ENCODE assay signal across 8 cellular contexts in genomic region chr7:77536413-77537135, GRCh38. TPM values are rescaled to one million over a fixed set of nuclear protein-coding genes. Genes with fewer than 3 reads are reported as not detected.
DNase-seq lines count a peak whose midpoint lies in the region; ATAC-seq, FAIRE-seq and TF ChIP-seq lines count a peak whose summit lies in the region.

No MANE protein-coding gene starts in this region.

- peak overlapping the region; percentile 80 for H3K4me2 ChIP-seq in mammary epithelial cell (ENCODE audit: insufficient read depth, low read depth, low read length)

- dilution Hi-C loops in mammary epithelial cell (cut with HindIII; ENCODE audit: low sequenced_read_pairs) = no loop called here

- TF ChIP-seq CTCF in WERI-Rb-1 (IDR thresholded peaks at IDR 0.05; ENCODE audit: low read depth, low read length) (no peak), mammary epithelial cell (conservative IDR thresholded peaks at IDR 0.05 in 1 of 2, IDR thresholded peaks at IDR 0.05 in 1 of 2; ENCODE audit: extremely low read depth in 1 of 2, insufficient read depth in 1 of 2, low read depth in 1 of 2, low read length in 2 of 2) (no peak)

- peak; percentile 99 for DNase-seq in AG08396 (ENCODE audit: low spot score)
- DNase-seq in NCI-H2196 treated with DMSO at 0.1 percent for 48 hours (lab: John Stamatoyannopoulos, UW; ENCODE audit: unreplicated experiment) = peak; percentile 92
- DNase-seq in WERI-Rb-1 = peak; percentile 97
- peak; percentile 97 for DNase-seq in mammary epithelial cell
- DNase-seq in iPS-NIHi7 (ENCODE audit: extremely low spot score) = peak; percentile 99
- DNase-seq in small intestine = peak; percentile 98

- peak overlapping the region; percentile 98 for H2AFZ ChIP-seq in mammary epithelial cell (ENCODE audit: low read depth, low read length)

- BruUV-seq in mammary epithelial cell (replicated peaks; lab: Mats Ljungman, UMichigan) = TSS peak; percentile 80

- H3K36me3 ChIP-seq in WERI-Rb-1 (peaks cover 7% of the 10 kb centered on the region), mammary epithelial cell (ENCODE audit: insufficient read depth, low read length) (no peaks in the 10 kb centered on the region), small intestine (ENCODE audit: control insufficient read depth in 2 of 2, insufficient read depth in 2 of 2, low read length in 2 of 2) (no peaks in the 10 kb centered on the region)

- peaks cover 49% of the 10 kb centered on the region for H3K79me2 ChIP-seq in mammary epithelial cell (ENCODE audit: insufficient read depth, low read length)

- FAIRE-seq in small intestine (lab: Jason Lieb, UNC) = no peak

- in situ Hi-C loops in GM18951 (cut with MboI; ENCODE audit: low sequenced_read_pairs, unreplicated experiment) (no loop called here), mammary epithelial cell (cut with MboI; ENCODE audit: low sequenced_read_pairs in 2 of 2) (no loop called here)

- peak overlapping the region; percentile 75 for H3K9ac ChIP-seq in mammary epithelial cell (ENCODE audit: insufficient read depth, low read length)

- no peaks in the 10 kb centered on the region for H4K20me1 ChIP-seq in mammary epithelial cell (ENCODE audit: insufficient read depth, low read length)

- H3K4me3 ChIP-seq in WERI-Rb-1 (ENCODE audit: low read depth, low read length) (peak overlapping the region; percentile 55), mammary epithelial cell (replicated peaks in 1 of 3; ENCODE audit: insufficient read depth in 1 of 3, low read depth in 2 of 3, low read length in 3 of 3) (peak overlapping the region; percentile 49 to 98 (median 71)), small intestine (ENCODE audit: low read depth in 1 of 2, low read length in 2 of 2) (peak overlapping the region; percentile 92 to 95)

- CTCF ChIA-PET in mammary epithelial cell (lab: Charles Lee; ENCODE audit: low non-redundant PET) = interaction anchor here (0.5 kb wide), 1 partner anchor 171 kb away, joined by 3 read pairs; no protein-coding TSS in a partner anchor

- H3K27me3 ChIP-seq in WERI-Rb-1 (ENCODE audit: insufficient read depth, low read depth, severe bottlenecking) = no peaks in the 10 kb centered on the region
- H3K27me3 ChIP-seq in mammary epithelial cell (ENCODE audit: insufficient read depth, low read length) = no peaks in the 10 kb centered on the region
- H3K27me3 ChIP-seq in small intestine (ENCODE audit: control insufficient read depth in 2 of 2, insufficient read depth in 2 of 2, low read length in 2 of 2) = no peaks in the 10 kb centered on the region

- TF ChIP-seq POLR2A in GM18951 (IDR thresholded peaks at IDR 0.05; ENCODE audit: extremely low read depth, insufficient read depth, insufficient read length) = peak; percentile 87

- intact Hi-C loops in mammary epithelial cell (cut with micrococcal nuclease) = loop anchor here (1.0 to 5.0 kb wide), 4 partner anchors 8 to 144 kb away; no protein-coding TSS in a partner anchor

- peak; percentile 95 for ATAC-seq in HG03159 (IDR thresholded peaks at IDR 0.05; ENCODE audit: unreplicated experiment)

- H3K4me1 ChIP-seq in mammary epithelial cell (ENCODE audit: insufficient read depth, low read length) = peaks cover 29% of the 10 kb centered on the region
- peaks cover 0 to 9% of the 10 kb centered on the region in 2 donors for H3K4me1 ChIP-seq in small intestine (ENCODE audit: control insufficient read depth in 2 of 2, insufficient read depth in 1 of 2, low read depth in 1 of 2, low read length in 1 of 2)

- H3K9me3 ChIP-seq in WERI-Rb-1 (ENCODE audit: severe bottlenecking) (no peaks in the 10 kb centered on the region), mammary epithelial cell (replicated peaks; ENCODE audit: insufficient read depth, low read length) (no peaks in the 10 kb centered on the region), small intestine (ENCODE audit: control insufficient read depth, low read depth) (no peaks in the 10 kb centered on the region)

- H3K27ac ChIP-seq in WERI-Rb-1 (peak overlapping the region; percentile 77), mammary epithelial cell (ENCODE audit: insufficient read depth, low read depth, low read length) (peak overlapping the region; percentile 79), small intestine (ENCODE audit: low read depth in 1 of 2, low read length in 1 of 2) (peak overlapping the region; percentile 84 to 98)

- 5% methylated on average over 20 of the region's 58 CpGs for WGBS in mammary epithelial cell (ENCODE audit: low coverage, missing lambda C conversion rate)
- 0 to 2% (median 1%) methylated on average over 41 to 58 of the region's 58 CpGs for WGBS in small intestine, 3 donors

RNA-seq across cellular contexts. Expression of gene PTPN12, which starts 0.5 kb away (rescaled TPM):
- total RNA-seq in mammary epithelial cell = 100 to 1,000 TPM in 1 of 2 donors, 10 to 100 TPM in 1; 71.0 to 102 TPM
- polyA plus RNA-seq in mammary epithelial cell (39.4 TPM), small intestine (10 to 100 TPM; 14.3 to 27.8 (median 15.9) TPM)
- 149 TPM for polyA minus RNA-seq in mammary epithelial cell

Comparison
In these comparisons a context has a peak if more than half of its experiments do, and no peak if none do; other contexts are left out.
1. Peak in every context shown above with its lines: DNase-seq, ATAC-seq, H3K4me3 ChIP-seq and H3K27ac ChIP-seq.